9 cellular contexts compared by ENCODE assay signal in the genomic region with DNA sequence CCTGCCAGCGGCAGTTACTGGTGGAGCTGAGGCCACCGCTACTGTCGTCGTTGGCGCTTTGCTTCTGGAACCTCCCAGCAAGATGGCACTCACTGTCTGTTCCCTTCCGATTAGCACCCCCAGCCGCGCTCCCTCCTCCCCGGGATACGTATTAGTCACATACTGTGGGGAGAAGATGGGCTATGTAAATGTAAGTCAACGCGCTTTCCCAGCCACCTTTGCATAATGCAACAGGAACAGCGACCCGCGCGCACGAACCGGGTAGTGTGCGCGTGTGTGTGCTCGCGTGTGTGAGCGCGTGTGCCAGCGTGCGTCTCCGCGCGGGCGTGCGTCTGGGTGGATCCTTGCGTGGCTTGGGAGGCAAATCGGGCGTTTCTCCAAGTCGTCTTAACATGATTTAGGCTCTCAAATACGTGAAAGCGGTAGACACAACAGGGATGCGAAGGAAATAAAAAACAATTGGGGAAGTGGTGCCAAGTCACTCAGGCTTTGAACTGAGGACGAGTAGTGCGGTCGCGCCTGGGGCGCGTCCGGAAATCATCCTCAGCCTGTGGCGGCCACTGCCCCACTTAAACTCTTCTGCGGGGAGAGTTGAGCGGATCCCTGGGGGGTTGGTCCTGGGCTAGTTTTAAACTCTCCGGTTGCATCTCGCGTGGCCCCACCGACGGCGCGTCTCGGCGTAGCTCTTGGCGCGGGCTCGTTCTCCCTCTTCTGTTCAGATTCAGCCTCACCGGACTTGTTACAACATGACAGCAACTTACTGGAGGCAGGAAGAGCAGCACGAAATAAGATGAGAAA.
DNase-seq lines count a peak whose midpoint lies in the region; ATAC-seq, FAIRE-seq and TF ChIP-seq lines count a peak whose summit lies in the region.
"Had no signal": no experiment of that assay in that cellular context is flagged by ENCODE, and none has a peak within 500 bp of the region (broad histone marks: within the 10 kb centered on the region; RNA-seq: fewer than 3 reads in every experiment).

No MANE protein-coding gene starts in this region.

- H3K4me3 Mint-ChIP-seq in stimulated activated naive B cell treated with anti-CD40 and anti-IgM and Interleukin-4, amounts not matched to agents 10 μg/mL and 1 μg/mL and 100 μg/mL, for 72 hours = peak overlapping the region; percentile 4 to 41

- peak in 1 of 2 donors; percentile 48 for ATAC-seq in stimulated activated naive B cell treated with anti-CD40 and anti-IgM and Interleukin-4, amounts not matched to agents 10 μg/mL and 1 μg/mL and 100 μg/mL, for 72 hours (replicated peaks)
- ATAC-seq in GM18520 (IDR thresholded peaks at IDR 0.05; ENCODE audit: unreplicated experiment) = no peak

- FAIRE-seq in D721Med (lab: Jason Lieb, UNC) = no peak

- peak overlapping the region; percentile 46 for H3K27ac ChIP-seq in layer of hippocampus (ENCODE audit: low read depth, low read length)

- H3K27me3 Mint-ChIP-seq in stimulated activated naive B cell treated with anti-CD40 and anti-IgM and Interleukin-4, amounts not matched to agents 10 μg/mL and 1 μg/mL and 100 μg/mL, for 72 hours = peaks cover 72 to 74% of the 10 kb centered on the region in 2 donors

- DNase-seq in D721Med (ENCODE audit: insufficient read length, low spot score) (no peak), NCI-H226 (peak; percentile 81), dedifferentiated amniotic fluid mesenchymal stem cell (ENCODE audit: extremely low spot score) (peak; percentile 86), NCI-H446 treated with DMSO at 0.1 percent for 48 hours (lab: John Stamatoyannopoulos, UW) (no peak), GM19240 (ENCODE audit: insufficient read length, low spot score) (no peak)
- DNase-seq in stimulated activated naive B cell treated with anti-CD40 and anti-IgM and Interleukin-4, amounts not matched to agents 10 μg/mL and 1 μg/mL and 100 μg/mL, for 72 hours = no peak
- DNase-seq: naive B cell had no signal

- H3K4me1 Mint-ChIP-seq in stimulated activated naive B cell treated with anti-CD40 and anti-IgM and Interleukin-4, amounts not matched to agents 10 μg/mL and 1 μg/mL and 100 μg/mL, for 72 hours = peaks cover 13 to 19% of the 10 kb centered on the region in 2 donors

- peak; percentile 37 for TF ChIP-seq CTCF in D721Med (IDR thresholded peaks at IDR 0.05; ENCODE audit: insufficient read depth, missing control alignments)

- peaks cover 21% of the 10 kb centered on the region for H3K27me3 ChIP-seq in layer of hippocampus (ENCODE audit: control insufficient read depth, insufficient read depth, low read length)

- H3K9me3 Mint-ChIP-seq in stimulated activated naive B cell treated with anti-CD40 and anti-IgM and Interleukin-4, amounts not matched to agents 10 μg/mL and 1 μg/mL and 100 μg/mL, for 72 hours = no peaks in the 10 kb centered on the region

- peaks cover 0 to 6% of the 10 kb centered on the region in 2 donors for H3K36me3 Mint-ChIP-seq in stimulated activated naive B cell treated with anti-CD40 and anti-IgM and Interleukin-4, amounts not matched to agents 10 μg/mL and 1 μg/mL and 100 μg/mL, for 72 hours

- H3K27ac Mint-ChIP-seq in stimulated activated naive B cell treated with anti-CD40 and anti-IgM and Interleukin-4, amounts not matched to agents 10 μg/mL and 1 μg/mL and 100 μg/mL, for 72 hours = peak overlapping the region; percentile 92

Comparison
In these comparisons a context has a peak if more than half of its experiments do, and no peak if none do; other contexts are left out.
1. DNase-seq: peak in NCI-H226 (single experiment) and dedifferentiated amniotic fluid mesenchymal stem cell (single experiment); none in D721Med (single experiment), stimulated activated naive B cell treated with anti-CD40 and anti-IgM and Interleukin-4, amounts not matched to agents 10 μg/mL and 1 μg/mL and 100 μg/mL, for 72 hours (single experiment), NCI-H446 treated with DMSO at 0.1 percent for 48 hours (single experiment) and GM19240 (single experiment).